In the genomic region with DNA sequence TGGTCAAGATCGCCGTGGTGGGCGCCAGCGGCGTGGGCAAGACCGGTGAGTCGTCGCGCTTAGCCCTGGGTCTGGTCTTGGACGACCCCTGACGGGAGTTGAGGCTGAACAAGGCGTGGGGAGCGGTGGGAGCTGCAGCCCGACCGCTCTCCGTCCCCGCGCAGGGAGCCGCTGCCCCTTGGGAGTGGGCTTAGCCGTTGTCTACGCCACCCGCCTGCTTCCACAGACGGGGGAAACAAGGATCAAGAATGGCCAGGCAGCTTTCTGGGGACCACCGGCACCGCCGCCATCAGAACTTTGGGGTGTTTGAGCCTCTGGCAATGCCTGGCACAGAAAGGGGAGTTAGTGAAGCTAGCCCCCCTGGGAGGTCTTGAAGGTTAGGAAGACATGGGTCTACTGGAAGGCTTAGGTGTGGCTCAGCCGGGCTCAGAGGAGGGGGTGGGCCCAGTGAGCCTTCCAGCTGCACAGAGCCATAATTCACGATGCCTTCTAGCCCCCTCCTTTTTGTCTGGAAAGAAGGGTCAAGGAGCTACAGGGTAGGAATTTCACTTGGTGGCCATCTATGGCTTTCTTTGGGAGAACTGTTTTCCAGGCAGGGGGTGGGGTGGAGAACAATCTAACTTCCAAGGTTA, we compare ENCODE assay signal across 8 cellular contexts. TPM values are rescaled to one million over a fixed set of nuclear protein-coding genes. Genes with fewer than 3 reads are reported as not detected.
DNase-seq lines count a peak whose midpoint lies in the region; ATAC-seq and TF ChIP-seq lines count a peak whose summit lies in the region.

No MANE protein-coding gene starts in this region.

- TF ChIP-seq CTCF in MCF 10A (IDR thresholded peaks at IDR 0.05; ENCODE audit: unreplicated experiment), result no peak

- BruUV-seq in MCF 10A (replicated peaks; lab: Mats Ljungman, UMichigan), result TSS peak; percentile 39

- H3K9me3 ChIP-seq in mesodermal cell (ENCODE audit: control insufficient read depth, low read length), result peaks cover 7% of the 10 kb centered on the region

- peak overlapping the region; percentile 36 for H3K27ac ChIP-seq in mesodermal cell (ENCODE audit: low read depth, low read length, severe bottlenecking)

- intact Hi-C loops in MCF 10A (cut with micrococcal nuclease), result loop anchor here (2.0 to 5.0 kb wide), 3 partner anchors 40 to 150 kb away; a partner anchor contains a TSS

- no peak for DNase-seq in stimulated activated naive CD8-positive, alpha-beta T cell treated with anti-CD3 and anti-CD28 coated beads, Interleukin-15, Interleukin-2, amounts not matched to agents 100 U/mL and 50 U/mL, for 24 hours
- DNase-seq in MCF 10A (ENCODE audit: unreplicated experiment), result no peak
- no peak for DNase-seq in NOMO-1 treated with DMSO at 0.1 percent for 48 hours (lab: John Stamatoyannopoulos, UW; ENCODE audit: unreplicated experiment)
- no peak for DNase-seq in GM03348 (ENCODE audit: low spot score)

- peaks cover 18% of the 10 kb centered on the region for H3K4me1 ChIP-seq in mesodermal cell (ENCODE audit: control insufficient read depth, insufficient read depth, low read length, poor library complexity, severe bottlenecking)

- CTCF ChIA-PET in MCF 10A (lab: Yijun Ruan, JAX), result interaction anchor here (1.1 to 1.9 kb wide), 2 partner anchors 49 to 317 kb away, joined by 6 to 7 read pairs; no protein-coding TSS in a partner anchor

- peak overlapping the region; percentile 76 for H3K4me3 ChIP-seq in mesodermal cell (ENCODE audit: extremely low read depth, insufficient read depth, low read length, poor library complexity, severe bottlenecking)

- WGBS in mesodermal cell (ENCODE audit: insufficient coverage in 2 of 2), 2 experiments, result 0 to 1% methylated on average over 23 to 26 of the region's 28 CpGs

- H3K27me3 Mint-ChIP-seq in stimulated activated naive CD8-positive, alpha-beta T cell treated with anti-CD3 and anti-CD28 coated beads, Interleukin-15, Interleukin-2, amounts not matched to agents 100 ng/mL and 50 ng/mL, for 24 hours, result peaks cover 53% of the 10 kb centered on the region
- no peaks in the 10 kb centered on the region for H3K27me3 Mint-ChIP-seq in MCF 10A (ENCODE audit: insufficient read depth, unreplicated experiment)

- peaks cover 5% of the 10 kb centered on the region for H3K9me3 Mint-ChIP-seq in stimulated activated naive CD8-positive, alpha-beta T cell treated with anti-CD3 and anti-CD28 coated beads, Interleukin-15, Interleukin-2, amounts not matched to agents 100 ng/mL and 50 ng/mL, for 24 hours
- peaks cover 9% of the 10 kb centered on the region for H3K9me3 Mint-ChIP-seq in MCF 10A (ENCODE audit: unreplicated experiment)

- no peak for ATAC-seq in stimulated activated naive CD8-positive, alpha-beta T cell treated with anti-CD3 and anti-CD28 coated beads, Interleukin-15, Interleukin-2, amounts not matched to agents 100 U/mL and 50 U/mL, for 24 hours
- ATAC-seq in HG02938 (IDR thresholded peaks at IDR 0.05; ENCODE audit: unreplicated experiment) (no peak), GM19397 (IDR thresholded peaks at IDR 0.05; ENCODE audit: unreplicated experiment) (no peak)

- peak overlapping the region; percentile 78 for H3K4me3 Mint-ChIP-seq in stimulated activated naive CD8-positive, alpha-beta T cell treated with anti-CD3 and anti-CD28 coated beads, Interleukin-15, Interleukin-2, amounts not matched to agents 100 ng/mL and 50 ng/mL, for 24 hours
- peak overlapping the region; percentile 81 for H3K4me3 Mint-ChIP-seq in MCF 10A (ENCODE audit: unreplicated experiment)

- no peak overlapping the region for H3K27ac Mint-ChIP-seq in stimulated activated naive CD8-positive, alpha-beta T cell treated with anti-CD3 and anti-CD28 coated beads, Interleukin-15, Interleukin-2, amounts not matched to agents 100 ng/mL and 50 ng/mL, for 24 hours
- no peak overlapping the region for H3K27ac Mint-ChIP-seq in MCF 10A (ENCODE audit: low read depth, unreplicated experiment)

- H3K36me3 ChIP-seq in mesodermal cell (ENCODE audit: control insufficient read depth, insufficient read depth, low read length), result peaks cover 35% of the 10 kb centered on the region

- POLR2A ChIA-PET in MCF 10A (lab: Yijun Ruan, JAX), result interaction anchor here (1.1 to 4.6 kb wide), 6 partner anchors 24 to 150 kb away, joined by 4 to 30 read pairs (median 6); no protein-coding TSS in a partner anchor

- H3K4me1 Mint-ChIP-seq in stimulated activated naive CD8-positive, alpha-beta T cell treated with anti-CD3 and anti-CD28 coated beads, Interleukin-15, Interleukin-2, amounts not matched to agents 100 ng/mL and 50 ng/mL, for 24 hours (ENCODE audit: low read depth), result peaks cover 6% of the 10 kb centered on the region
- peaks cover 16% of the 10 kb centered on the region for H3K4me1 Mint-ChIP-seq in MCF 10A (ENCODE audit: insufficient read depth, unreplicated experiment)

- no peaks in the 10 kb centered on the region for H3K36me3 Mint-ChIP-seq in stimulated activated naive CD8-positive, alpha-beta T cell treated with anti-CD3 and anti-CD28 coated beads, Interleukin-15, Interleukin-2, amounts not matched to agents 100 ng/mL and 50 ng/mL, for 24 hours (ENCODE audit: low read depth)
- peaks cover 30% of the 10 kb centered on the region for H3K36me3 Mint-ChIP-seq in MCF 10A (ENCODE audit: insufficient read depth, unreplicated experiment)

RNA-seq across cellular contexts. Expression of a gene that starts 0.6 kb away (rescaled TPM):
- total RNA-seq in MCF 10A (2022), result 1.7 and 2.6 TPM in 2 replicates
- 8.8 TPM for polyA plus RNA-seq in mesodermal cell (2013, experiment 1 of 2)
- polyA plus RNA-seq in mesodermal cell (2013, experiment 2 of 2), result 8.7 TPM
